In genomic region chr5:31333475-31333874, GRCh38 we compare ENCODE assay signal across 19 cellular contexts.
DNase-seq lines count a peak whose midpoint lies in the region; ATAC-seq and TF ChIP-seq lines count a peak whose summit lies in the region.
"Had no signal": no experiment of that assay in that cellular context is flagged by ENCODE, and none has a peak within 500 bp of the region (broad histone marks: within the 10 kb centered on the region; RNA-seq: fewer than 3 reads in every experiment).

No MANE protein-coding gene starts in this region.

- no peaks in the 10 kb centered on the region for H3K79me2 ChIP-seq in SK-N-SH (ENCODE audit: insufficient read depth)

- H3K4me3 ChIP-seq in SK-N-SH (ENCODE audit: low read depth in 2 of 2, low read length in 1 of 2), result no peak overlapping the region
- H3K4me3 ChIP-seq in HEK293 (ENCODE audit: low read depth, low read length), result no peak overlapping the region
- H3K4me3 ChIP-seq in mesenchymal stem cell (ENCODE audit: insufficient read depth in 1 of 2, low read depth in 1 of 2, low read length in 2 of 2), result no peak overlapping the region
- H3K4me3 ChIP-seq in left lung, result no peak overlapping the region

- H3K18ac ChIP-seq in mesenchymal stem cell (ENCODE audit: low read depth in 1 of 2, low read length in 2 of 2), result no peak overlapping the region

- intact Hi-C loops in left lung (cut with DNase I), result no loop called here

- H2BK12ac ChIP-seq in mesenchymal stem cell (ENCODE audit: low read length in 2 of 2), result no peak overlapping the region

- H3K4me1 ChIP-seq in SK-N-SH (ENCODE audit: control insufficient read depth in 1 of 2, insufficient read depth in 2 of 2, low read depth in 1 of 2, low read length in 1 of 2) (no peaks in the 10 kb centered on the region), HEK293 (ENCODE audit: control insufficient read depth, insufficient read depth, low read length) (peaks cover 9% of the 10 kb centered on the region), mesenchymal stem cell (ENCODE audit: control insufficient read depth, insufficient read depth, low read depth, low read length) (no peaks in the 10 kb centered on the region), left lung (no peaks in the 10 kb centered on the region)

- TF ChIP-seq CTCF in SK-N-SH (IDR thresholded peaks at IDR 0.05), result no peak
- TF ChIP-seq CTCF in HEK293 (tag by site-specific recombination; IDR thresholded peaks at IDR 0.05), result no peak
- TF ChIP-seq CTCF in osteocyte (IDR thresholded peaks at IDR 0.05), result no peak
- TF ChIP-seq CTCF in left lung (IDR thresholded peaks at IDR 0.05), result no peak

- no peaks in the 10 kb centered on the region for H3K79me1 ChIP-seq in mesenchymal stem cell (replicated peaks; ENCODE audit: low read length, poor library complexity, severe bottlenecking)

- H2AK5ac ChIP-seq in mesenchymal stem cell (ENCODE audit: low read length, severe bottlenecking), result no peak overlapping the region

- H4K8ac ChIP-seq in mesenchymal stem cell (ENCODE audit: low read length), result no peak overlapping the region

- no peaks in the 10 kb centered on the region for H3K9me2 ChIP-seq in SK-N-SH

- no peaks in the 10 kb centered on the region for H4K20me1 ChIP-seq in SK-N-SH (ENCODE audit: insufficient read depth)

- H3K9ac ChIP-seq in SK-N-SH, result no peak overlapping the region
- no peak overlapping the region for H3K9ac ChIP-seq in mesenchymal stem cell (ENCODE audit: low read length)

- H3K4me1 Mint-ChIP-seq in osteocyte (ENCODE audit: unreplicated experiment), result peaks cover 18% of the 10 kb centered on the region
- H3K4me1 Mint-ChIP-seq: CD4-positive, alpha-beta memory T cell had no signal

- POLR2A ChIA-PET in SK-N-SH (lab: Yijun Ruan, JAX), result no interaction called here
- POLR2A ChIA-PET in HEK293 (lab: Yijun Ruan, JAX), result no interaction called here

- H2BK120ac ChIP-seq in mesenchymal stem cell (ENCODE audit: low read depth, low read length), result no peak overlapping the region

- no peaks in the 10 kb centered on the region for H3K9me3 Mint-ChIP-seq in osteocyte (ENCODE audit: unreplicated experiment)
- H3K9me3 Mint-ChIP-seq: CD4-positive, alpha-beta memory T cell; H9; HFFc6 had no signal

- no peak overlapping the region for H2BK5ac ChIP-seq in mesenchymal stem cell (ENCODE audit: low read depth, low read length, poor library complexity, severe bottlenecking)

- H3K4ac ChIP-seq in mesenchymal stem cell (ENCODE audit: low read depth in 1 of 2, low read length in 2 of 2), result no peak overlapping the region

- H3K9me3 ChIP-seq in SK-N-SH, result no peaks in the 10 kb centered on the region
- H3K9me3 ChIP-seq in HEK293 (ENCODE audit: control insufficient read depth, insufficient read depth, low read depth, low read length), result no peaks in the 10 kb centered on the region
- H3K9me3 ChIP-seq in mesenchymal stem cell (ENCODE audit: control insufficient read depth, low read length), result no peaks in the 10 kb centered on the region
- no peaks in the 10 kb centered on the region for H3K9me3 ChIP-seq in left lung

- DNase-seq in SK-N-SH (no peak), mesenchymal stem cell (no peak), osteocyte (ENCODE audit: extremely low spot score, unreplicated experiment) (no peak), NCI-H1092 (lab: John Stamatoyannopoulos, UW) (no peak), left lung (no peak), islet precursor cell (no peak)
- DNase-seq: C1 segment of cervical spinal cord; Calu3; CD4-positive, alpha-beta memory T cell; COR-L47; DMS53; DMS79 treated with DMSO at 0.1 percent for 48 hours; GF-D8; H9; HFFc6 had no signal

- no peak overlapping the region for H3K23ac ChIP-seq in mesenchymal stem cell (ENCODE audit: low read length in 2 of 2)

- H3K14ac ChIP-seq in mesenchymal stem cell (ENCODE audit: low read length in 2 of 2), result no peak overlapping the region

- no peak overlapping the region for H3K4me3 Mint-ChIP-seq in osteocyte (ENCODE audit: unreplicated experiment)
- H3K4me3 Mint-ChIP-seq: CD4-positive, alpha-beta memory T cell; H9; HFFc6 had no signal

- H2BK15ac ChIP-seq in mesenchymal stem cell (ENCODE audit: low read depth, poor library complexity, severe bottlenecking), result no peak overlapping the region

- H3K4me2 ChIP-seq in SK-N-SH, result no peak overlapping the region
- H3K4me2 ChIP-seq in mesenchymal stem cell (ENCODE audit: low read length, poor library complexity, severe bottlenecking), result no peak overlapping the region

- no peak for TF ChIP-seq RAD21 in SK-N-SH (IDR thresholded peaks at IDR 0.05; ENCODE audit: low read length)

- 88% methylated on average over 2 of the region's 2 CpGs for WGBS in SK-N-SH (ENCODE audit: low lambda C conversion rate)
- WGBS in mesenchymal stem cell, result no CpG with 5 or more reads among the region's 2 CpGs

- H3K36me3 ChIP-seq in SK-N-SH (replicated peaks in 1 of 2; ENCODE audit: control insufficient read depth in 1 of 2, insufficient read depth in 2 of 2, low read length in 1 of 2) (no peaks in the 10 kb centered on the region), HEK293 (ENCODE audit: control insufficient read depth in 2 of 2, insufficient read depth in 1 of 2, low read length in 2 of 2) (no peaks in the 10 kb centered on the region), mesenchymal stem cell (ENCODE audit: control insufficient read depth in 1 of 2, insufficient read depth in 2 of 2, low read depth in 1 of 2, low read length in 2 of 2) (no peaks in the 10 kb centered on the region), left lung (no peaks in the 10 kb centered on the region)

- H3K27ac Mint-ChIP-seq in osteocyte (ENCODE audit: unreplicated experiment), result peak overlapping the region; percentile 11
- H3K27ac Mint-ChIP-seq: CD4-positive, alpha-beta memory T cell; H9; HFFc6 had no signal

- H3F3A ChIP-seq in SK-N-SH (replicated peaks; ENCODE audit: insufficient read depth), result no peaks in the 10 kb centered on the region

- no peak for TF ChIP-seq EP300 in SK-N-SH (IDR thresholded peaks at IDR 0.05; ENCODE audit: borderline replicate concordance in 1 of 2, low read depth in 1 of 2, low read length in 1 of 2)

- H3K27me3 Mint-ChIP-seq in osteocyte (ENCODE audit: unreplicated experiment), result no peaks in the 10 kb centered on the region
- H3K27me3 Mint-ChIP-seq: CD4-positive, alpha-beta memory T cell had no signal

- no peak overlapping the region for H4K91ac ChIP-seq in mesenchymal stem cell (ENCODE audit: low read length)

- CTCF ChIA-PET in SK-N-SH (lab: Yijun Ruan, JAX), result no interaction called here
- CTCF ChIA-PET in HEK293 (lab: Yijun Ruan, JAX), result interaction anchor here (0.6 kb wide), 1 partner anchor 1679 kb away, joined by 3 read pairs; no protein-coding TSS in a partner anchor

- no peak for ATAC-seq in SK-N-SH treated with all-trans-retinoic acid at 6 μM for 48 hours
- ATAC-seq in left lung, result no peak
- ATAC-seq: HCT116 had no signal

- H3K27ac ChIP-seq in SK-N-SH (ENCODE audit: low read depth in 2 of 2, low read length in 1 of 2) (no peak overlapping the region), HEK293 (ENCODE audit: extremely low read depth, low read depth, low read length) (no peak overlapping the region), mesenchymal stem cell (ENCODE audit: low read length, poor library complexity, severe bottlenecking) (peak overlapping the region; percentile 8), left lung (no peak overlapping the region)
- H3K27ac ChIP-seq: 22Rv1 had no signal

- peak overlapping the region; percentile 68; the same call in 1 of the 2 replicates for H2AFZ ChIP-seq in SK-N-SH (ENCODE audit: low read depth)
- H2AFZ ChIP-seq in mesenchymal stem cell (ENCODE audit: low read depth, low read length), result no peak overlapping the region

- no peaks in the 10 kb centered on the region for H3K27me3 ChIP-seq in SK-N-SH (ENCODE audit: insufficient read depth)
- H3K27me3 ChIP-seq in mesenchymal stem cell (ENCODE audit: control insufficient read depth in 1 of 2, insufficient read depth in 1 of 2, low read length in 2 of 2), result no peaks in the 10 kb centered on the region
- H3K27me3 ChIP-seq in left lung, result no peaks in the 10 kb centered on the region

- no peaks in the 10 kb centered on the region for H3K36me3 Mint-ChIP-seq in osteocyte (ENCODE audit: unreplicated experiment)
- H3K36me3 Mint-ChIP-seq: CD4-positive, alpha-beta memory T cell had no signal

TF ChIP-seq in SK-N-SH, 30 proteins besides CTCF, POLR2A, EP300 and RAD21 (continues in another document):
- TF ChIP-seq IRF3 (IDR thresholded peaks at IDR 0.05; ENCODE audit: low read depth, low read length), result no peak
- TF ChIP-seq POLR2AphosphoS5 (IDR thresholded peaks at IDR 0.05; ENCODE audit: low read depth, low read length), result no peak

TF ChIP-seq in SK-N-SH treated with all-trans-retinoic acid at 6 μM for 48 hours, 23 proteins besides CTCF, POLR2A, EP300 and RAD21 (continues in another document):
- TF ChIP-seq SNAI2 (CRISPR knock-in tag; IDR thresholded peaks at IDR 0.05) (no peak), CREB5 (CRISPR knock-in tag; IDR thresholded peaks at IDR 0.05; ENCODE audit: low read depth) (no peak), GLIS3 (CRISPR knock-in tag; IDR thresholded peaks at IDR 0.05) (no peak)

TF ChIP-seq in HEK293, 187 proteins besides CTCF, POLR2A, EP300 and RAD21:
- TF ChIP-seq ZFHX2 (tag by site-specific recombination; conservative IDR thresholded peaks at IDR 0.05) (peak; percentile 62; the same call in 1 of the 2 replicates), EGR2 (tag by site-specific recombination; IDR thresholded peaks at IDR 0.05; ENCODE audit: low read depth) (peak; percentile 72), TRIM28 (IDR thresholded peaks at IDR 0.05; ENCODE audit: borderline replicate concordance, low read length) (no peak)
- TF ChIP-seq, protein P1, sequence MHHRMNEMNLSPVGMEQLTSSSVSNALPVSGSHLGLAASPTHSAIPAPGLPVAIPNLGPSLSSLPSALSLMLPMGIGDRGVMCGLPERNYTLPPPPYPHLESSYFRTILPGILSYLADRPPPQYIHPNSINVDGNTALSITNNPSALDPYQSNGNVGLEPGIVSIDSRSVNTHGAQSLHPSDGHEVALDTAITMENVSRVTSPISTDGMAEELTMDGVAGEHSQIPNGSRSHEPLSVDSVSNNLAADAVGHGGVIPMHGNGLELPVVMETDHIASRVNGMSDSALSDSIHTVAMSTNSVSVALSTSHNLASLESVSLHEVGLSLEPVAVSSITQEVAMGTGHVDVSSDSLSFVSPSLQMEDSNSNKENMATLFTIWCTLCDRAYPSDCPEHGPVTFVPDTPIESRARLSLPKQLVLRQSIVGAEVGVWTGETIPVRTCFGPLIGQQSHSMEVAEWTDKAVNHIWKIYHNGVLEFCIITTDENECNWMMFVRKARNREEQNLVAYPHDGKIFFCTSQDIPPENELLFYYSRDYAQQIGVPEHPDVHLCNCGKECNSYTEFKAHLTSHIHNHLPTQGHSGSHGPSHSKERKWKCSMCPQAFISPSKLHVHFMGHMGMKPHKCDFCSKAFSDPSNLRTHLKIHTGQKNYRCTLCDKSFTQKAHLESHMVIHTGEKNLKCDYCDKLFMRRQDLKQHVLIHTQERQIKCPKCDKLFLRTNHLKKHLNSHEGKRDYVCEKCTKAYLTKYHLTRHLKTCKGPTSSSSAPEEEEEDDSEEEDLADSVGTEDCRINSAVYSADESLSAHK (tag by site-specific recombination; IDR thresholded peaks at IDR 0.05), result 0 out of 2 replicates have a peak, but pooled peaks have one; percentile 19
